8 cellular contexts compared by ENCODE assay signal in the genomic region with DNA sequence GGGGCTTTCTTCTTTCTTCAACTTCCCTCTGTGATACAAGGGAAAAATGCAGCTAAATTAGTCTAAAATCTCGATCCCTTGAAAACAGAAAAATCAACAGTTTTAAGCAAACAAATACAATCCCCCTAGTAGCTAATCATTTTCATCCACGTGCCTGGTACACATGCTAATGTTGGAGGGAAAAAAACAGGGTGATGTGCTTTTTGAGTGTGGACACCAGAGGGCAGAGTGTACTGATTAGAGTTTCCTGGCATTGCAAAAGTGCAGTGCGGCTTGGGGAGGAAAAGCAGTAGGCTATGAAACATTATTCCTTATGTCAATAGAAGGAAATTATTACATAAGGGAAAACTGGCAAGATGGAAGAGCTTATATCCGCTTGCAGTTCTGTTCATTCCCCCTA. TPM values are rescaled to one million over a fixed set of nuclear protein-coding genes. Genes with fewer than 3 reads are reported as not detected.
DNase-seq lines count a peak whose midpoint lies in the region; ATAC-seq, FAIRE-seq and TF ChIP-seq lines count a peak whose summit lies in the region.
"Not testable (repeated sequence)": the region's sequence is repeated elsewhere in the genome, so short reads cannot be mapped to it uniquely, and the experiment has no call there.
"Had no signal": no experiment of that assay in that cellular context is flagged by ENCODE, and none has a peak within 500 bp of the region (broad histone marks: within the 10 kb centered on the region; RNA-seq: fewer than 3 reads in every experiment).

No MANE protein-coding gene starts in this region.

- H3K79me2 ChIP-seq in DND-41 (ENCODE audit: insufficient read depth, low read length); OCI-LY7 (ENCODE audit: insufficient read depth, low read depth, low read length); GM12878 (ENCODE audit: control insufficient read depth, insufficient read depth, low read length): not testable (repeated sequence)

- in situ Hi-C loops in GM12878 (cut with MboI): not testable (repeated sequence)

- intact Hi-C loops in OCI-LY7 (cut with micrococcal nuclease; ENCODE audit: unreplicated experiment) (loop anchor here (5.0 kb wide), 1 partner anchor 430 kb away; no protein-coding TSS in a partner anchor), GM12878 (cut with micrococcal nuclease; ENCODE audit: unreplicated experiment) (loop anchor here (10.0 kb wide), 2 partner anchors 433 to 673 kb away; no protein-coding TSS in a partner anchor), heart left ventricle (cut with DNase I) (loop anchor here in 5 of 10 donors (5.0 to 10.0 kb wide), 2 partner anchors 430 to 433 kb away; no protein-coding TSS in a partner anchor)

- H3K4me3 ChIP-seq in DND-41 (ENCODE audit: low read depth in 1 of 2, low read length in 2 of 2); OCI-LY7 (ENCODE audit: low read depth, low read length, poor library complexity, severe bottlenecking); GM12878; heart left ventricle: not testable (repeated sequence)

- H3K4me2 ChIP-seq in DND-41 (ENCODE audit: insufficient read depth, low read length); OCI-LY7 (ENCODE audit: low read length); GM12878 (ENCODE audit: control insufficient read depth, insufficient read depth): not testable (repeated sequence)

- not testable (repeated sequence) for H2AFZ ChIP-seq in DND-41 (ENCODE audit: low read depth, low read length); OCI-LY7 (ENCODE audit: low read length); GM12878 (ENCODE audit: control insufficient read depth, low read depth, low read length)

- FAIRE-seq in GM12878 (lab: Jason Lieb, UNC): not testable (repeated sequence)

- not testable (repeated sequence) for H3K27ac Mint-ChIP-seq in nephron

- peak; percentile 61 for DNase-seq in DND-41
- peak; percentile 68 for DNase-seq in NCI-H2029 treated with DMSO at 0.1 percent for 48 hours (lab: John Stamatoyannopoulos, UW)
- peak; percentile 11 for DNase-seq in OCI-LY7 (ENCODE audit: low spot score)
- not testable (repeated sequence) for DNase-seq in GM12878 (ENCODE audit: low read depth, low spot score); heart left ventricle

- H3K36me3 ChIP-seq in DND-41 (ENCODE audit: insufficient read depth, low read length); OCI-LY7 (ENCODE audit: insufficient read depth, low read length); GM12878 (ENCODE audit: control insufficient read depth in 2 of 2, insufficient read depth in 2 of 2, low read length in 1 of 2); heart left ventricle: not testable (repeated sequence)

- not testable (repeated sequence) for H3K9me3 Mint-ChIP-seq in nephron

- not testable (repeated sequence) for H3K4me3 Mint-ChIP-seq in nephron

- not testable (repeated sequence) for H3K9me2 ChIP-seq in OCI-LY7 (ENCODE audit: insufficient read depth, low read length)

- POLR2A ChIA-PET in OCI-LY7 (lab: Charles Lee); GM12878 (lab: Charles Lee): not testable (repeated sequence)

- WGBS in GM12878 (ENCODE audit: insufficient coverage, insufficient replicate concordance, low lambda C conversion rate, missing lambda C conversion rate): 20% methylated on average over 4 of the region's 4 CpGs
- WGBS in heart left ventricle, 4 donors: 8 to 16% (median 12%) methylated on average over 4 of the region's 4 CpGs

- TF ChIP-seq RAD21 in Ishikawa (IDR thresholded peaks at IDR 0.05; ENCODE audit: low read depth) (peak; percentile 35; the same call in 1 of the 2 replicates), GM12878 (IDR thresholded peaks at IDR 0.05; ENCODE audit: insufficient read depth, low read depth, low read length) (peak; percentile 30)

- not testable (repeated sequence) for H3K36me3 Mint-ChIP-seq in nephron (ENCODE audit: low read depth)

- H3K4me1 ChIP-seq in DND-41 (ENCODE audit: insufficient read depth, low read length); OCI-LY7 (ENCODE audit: insufficient read depth, low read length, poor library complexity, severe bottlenecking); GM12878 (ENCODE audit: control insufficient read depth, insufficient read depth, low read length); heart left ventricle: not testable (repeated sequence)

- H4K20me1 ChIP-seq in DND-41 (ENCODE audit: insufficient read depth, low read length); OCI-LY7 (ENCODE audit: insufficient read depth, low read length); GM12878 (ENCODE audit: control insufficient read depth, insufficient read depth): not testable (repeated sequence)

- H3K4me1 Mint-ChIP-seq in nephron: not testable (repeated sequence)

- CTCF ChIA-PET in OCI-LY7 (lab: Charles Lee; ENCODE audit: unreplicated experiment): not testable (repeated sequence)
- CTCF ChIA-PET in GM12878 (lab: Yijun Ruan, JAX): interaction anchor here (1.2 kb wide), 1 partner anchor 432 kb away, joined by 3 read pairs; no protein-coding TSS in a partner anchor

- H3K27ac ChIP-seq in DND-41 (ENCODE audit: low read length); OCI-LY7 (ENCODE audit: low read depth, low read length, poor library complexity, severe bottlenecking); GM12878 (ENCODE audit: control insufficient read depth, insufficient read depth); heart left ventricle: not testable (repeated sequence)

- not testable (repeated sequence) for H3K9me3 ChIP-seq in DND-41 (ENCODE audit: insufficient read depth, low read length, severe bottlenecking); OCI-LY7 (ENCODE audit: low read length); GM12878 (replicated peaks; ENCODE audit: control insufficient read depth, insufficient read depth, low read length); heart left ventricle

- H3K27me3 ChIP-seq in DND-41 (ENCODE audit: insufficient read depth, low read length, poor library complexity); GM12878 (replicated peaks in 1 of 2; ENCODE audit: control insufficient read depth in 2 of 2, insufficient read depth in 2 of 2, low read length in 1 of 2); heart left ventricle: not testable (repeated sequence)

- H3K27me3 Mint-ChIP-seq in nephron (ENCODE audit: low read depth): not testable (repeated sequence)

- ATAC-seq in DND-41 (ENCODE audit: insufficient read depth, low read depth) (peak; percentile 48), heart left ventricle (peak in 3 of 4 donors; percentile 54 to 72 (median 63))
- ATAC-seq in GM12878: not testable (repeated sequence)

- SMC1A ChIA-PET in GM12878 (lab: Charles Lee; ENCODE audit: uncharacterized antibody, unreplicated experiment): not testable (repeated sequence)

- RAD21 ChIA-PET in GM12878 (lab: Charles Lee; ENCODE audit: unreplicated experiment): not testable (repeated sequence)

- not testable (repeated sequence) for TF ChIP-seq POLR2A in GM12878 (IDR thresholded peaks at IDR 0.05; ENCODE audit: low read depth, low read length); heart left ventricle (IDR thresholded peaks at IDR 0.05)

- not testable (repeated sequence) for H3K9ac ChIP-seq in DND-41 (ENCODE audit: low read depth, low read length); GM12878 (ENCODE audit: control insufficient read depth, insufficient read depth, low read length)

- peak; percentile 56 for TF ChIP-seq CTCF in DND-41 (IDR thresholded peaks at IDR 0.05; ENCODE audit: borderline replicate concordance, extremely low read depth, low read length, poor library complexity, severe bottlenecking)
- peak; percentile 60 for TF ChIP-seq CTCF in OCI-LY7 (conservative IDR thresholded peaks at IDR 0.05; ENCODE audit: low read length)
- peak in 2 of 3 experiments; percentile 9 to 19; a peak in 3 of 6 replicates for TF ChIP-seq CTCF in GM12878 (IDR thresholded peaks at IDR 0.05 in 2 of 3, conservative IDR thresholded peaks at IDR 0.05 in 1 of 3; ENCODE audit: control insufficient read depth in 2 of 3, extremely low read depth in 1 of 3, insufficient read depth in 1 of 3, low read depth in 3 of 3, low read length in 3 of 3)
- TF ChIP-seq CTCF in heart left ventricle (IDR thresholded peaks at IDR 0.05): peak; percentile 7 to 60 (median 42)
- TF ChIP-seq CTCF in nephron (IDR thresholded peaks at IDR 0.05; ENCODE audit: unreplicated experiment in 3 of 3): peak; percentile 48 to 64 (median 54)

- TF ChIP-seq EP300 in Ishikawa (IDR thresholded peaks at IDR 0.05; ENCODE audit: borderline replicate concordance); GM12878 (IDR thresholded peaks at IDR 0.05; ENCODE audit: borderline replicate concordance in 1 of 2, control insufficient read depth in 1 of 2, low read depth in 2 of 2, low read length in 2 of 2): not testable (repeated sequence)

- not testable (repeated sequence) for BruUV-seq in OCI-LY7 (replicated peaks; lab: Mats Ljungman, UMichigan); GM12878 (replicated peaks; lab: Mats Ljungman, UMichigan)

RNA-seq across cellular contexts. Expression of gene DPP6, which starts 19.6 kb away (rescaled TPM):
- not detected in 2 replicates for total RNA-seq in OCI-LY7 (2014; rRNA removed; shearing (Covaris generic))
- total RNA-seq in OCI-LY7 (2022) (not detected in 2 replicates), GM12878 (2014; rRNA removed) (not detected in 2 replicates), GM12878 (2014; rRNA removed; fragmentation: Illumina TruSeq; extraction: Trizol) (not detected in 2 replicates), GM12878 (2021) (not detected in 2 replicates), heart left ventricle (1 to 10 TPM in 1 of 9 donors, under 1 TPM in 6, not detected in 2; 0.05 to 2.9 (median 0.16) TPM)
- total RNA-seq in GM12878 (2013; cell fraction: nucleolus; rRNA removed): not detected in 2 replicates
- not detected for polyA plus RNA-seq in GM12878 (2011; ENCODE audit: low read depth)
- polyA plus RNA-seq in GM12878 (2011; rRNA removed) (not detected in 2 replicates), GM12878 (2014; fragmentation: Illumina TruSeq; extraction: Trizol) (not detected in 2 replicates), GM12878 (2014; fragmentation: Nextera tagmentation; extraction: Ambion mirVana) (not detected), GM12878 (2014; rRNA removed) (not detected in 2 replicates), GM12878 (2016; fragmentation: Nextera tagmentation; extraction: Ambion mirVana) (not detected), heart left ventricle (under 1 TPM in 1 of 2 donors, not detected in 1; 0.06 TPM)
- polyA plus RNA-seq in GM12878 (2011; cell fraction: cytosol; rRNA removed): 0.05 TPM in 1 of 2 replicates, not detected in the other
- 0.10 TPM in 1 of 2 replicates, not detected in the other for polyA plus RNA-seq in GM12878 (2011; cell fraction: nucleus; rRNA removed)
- polyA plus RNA-seq in GM12878 (2012): not detected in 2 replicates
- not detected in 2 replicates for polyA minus RNA-seq in GM12878 (2011; rRNA and poly(A)+ RNA removed)
- polyA minus RNA-seq in GM12878 (2011; cell fraction: cytosol; rRNA and poly(A)+ RNA removed): not detected in 2 replicates
- not detected in 2 replicates for polyA minus RNA-seq in GM12878 (2011; cell fraction: nucleus; rRNA and poly(A)+ RNA removed)
- total RNA-seq: activated naive CD4-positive, alpha-beta T cell treated with anti-CD3 and anti-CD28 coated beads, Interleukin-2, amount 50 U/mL, for 72 hours had no signal
